In genomic region chr3:43221076-43221475, GRCh38 we compare ENCODE assay signal across 21 cellular contexts.
DNase-seq lines count a peak whose midpoint lies in the region; ATAC-seq and TF ChIP-seq lines count a peak whose summit lies in the region.
"Had no signal": no experiment of that assay in that cellular context is flagged by ENCODE, and none has a peak within 500 bp of the region (broad histone marks: within the 10 kb centered on the region; RNA-seq: fewer than 3 reads in every experiment).

No MANE protein-coding gene starts in this region.

- no peak for ATAC-seq in effector memory CD8-positive, alpha-beta T cell (replicated peaks)
- ATAC-seq: HepG2, K562, SK-N-SH treated with all-trans-retinoic acid at 6 μM for 48 hours had no signal

- peak overlapping the region in 4 of 7 donors; percentile 38 to 57 (median 46) for H3K27ac Mint-ChIP-seq in CD4-positive, alpha-beta memory T cell
- peak overlapping the region; percentile 20 to 81 for H3K27ac Mint-ChIP-seq in effector memory CD8-positive, alpha-beta T cell
- peak overlapping the region; percentile 55 for H3K27ac Mint-ChIP-seq in nephron progenitor cell

- H3K27ac ChIP-seq in CD4-positive, alpha-beta memory T cell (ENCODE audit: low read depth, low read length), result no peak overlapping the region
- H3K27ac ChIP-seq: BLaER1 treated with 17β-estradiol and CSF1 and Interleukin-3, amounts not matched to agents 10 nM and 100 nM; HL-60; Peyer's patch had no signal

- no peaks in the 10 kb centered on the region for H3K9me3 ChIP-seq in CD4-positive, alpha-beta memory T cell (ENCODE audit: control insufficient read depth in 1 of 2, low read length in 2 of 2)
- H3K9me3 ChIP-seq: MG63, Peyer's patch had no signal

- peaks cover 47 to 76% (median 63%) of the 10 kb centered on the region in 4 donors for H3K4me1 Mint-ChIP-seq in CD4-positive, alpha-beta memory T cell
- peaks cover 27 to 28% of the 10 kb centered on the region in 2 donors for H3K4me1 Mint-ChIP-seq in effector memory CD8-positive, alpha-beta T cell (ENCODE audit: low read depth in 2 of 2)
- H3K4me1 Mint-ChIP-seq in nephron progenitor cell, result peaks cover 19% of the 10 kb centered on the region

- POLR2A ChIA-PET in CD4-positive, alpha-beta memory T cell (lab: Charles Lee; ENCODE audit: partially characterized antibody), result interaction anchor here (0.7 to 1.5 kb wide), 3 partner anchors 46 to 87 kb away, joined by 3 to 4 read pairs (median 3); no protein-coding TSS in a partner anchor

- no peak for TF ChIP-seq CTCF in nephron progenitor cell (IDR thresholded peaks at IDR 0.05)

- intact Hi-C loops in CD4-positive, alpha-beta memory T cell (cut with micrococcal nuclease), result loop anchor here (5.0 kb wide), 2 partner anchors 39 to 976 kb away; no protein-coding TSS in a partner anchor

- H3K36me3 Mint-ChIP-seq in CD4-positive, alpha-beta memory T cell, result no peaks in the 10 kb centered on the region
- no peaks in the 10 kb centered on the region for H3K36me3 Mint-ChIP-seq in effector memory CD8-positive, alpha-beta T cell (ENCODE audit: insufficient read depth)
- no peaks in the 10 kb centered on the region for H3K36me3 Mint-ChIP-seq in nephron progenitor cell (ENCODE audit: low read depth)

- DNase-seq in DMS79 treated with DMSO at 0.1 percent for 48 hours (lab: John Stamatoyannopoulos, UW) (peak; percentile 14), DMS79 (lab: John Stamatoyannopoulos, UW) (no peak), nephron progenitor cell (no peak), mesenteric fat pad (ENCODE audit: low spot score) (no peak), DMS153 treated with DMSO at 0.1 percent for 48 hours (lab: John Stamatoyannopoulos, UW; ENCODE audit: unreplicated experiment) (no peak)
- DNase-seq in CD4-positive, alpha-beta memory T cell, result no peak
- no peak for DNase-seq in effector memory CD8-positive, alpha-beta T cell
- DNase-seq: 8988T, DND-41, GOT3, HCEC 1CT, MG63, NCI-H1417 treated with DMSO at 0.1 percent for 48 hours, NCI-H187, NCI-H774, Peyer's patch had no signal

- peaks cover 0 to 2% (median 0%) of the 10 kb centered on the region in 8 donors for H3K9me3 Mint-ChIP-seq in CD4-positive, alpha-beta memory T cell
- H3K9me3 Mint-ChIP-seq in effector memory CD8-positive, alpha-beta T cell, result no peaks in the 10 kb centered on the region
- peaks cover 46% of the 10 kb centered on the region for H3K9me3 Mint-ChIP-seq in nephron progenitor cell

- H3K4me3 ChIP-seq in CD4-positive, alpha-beta memory T cell (ENCODE audit: low read length in 2 of 2), result no peak overlapping the region
- H3K4me3 ChIP-seq: BLaER1 treated with 17β-estradiol and CSF1 and Interleukin-3, amounts not matched to agents 10 nM and 100 nM; K562; MG63; Peyer's patch had no signal

- peaks cover 52% of the 10 kb centered on the region for H3K4me1 ChIP-seq in CD4-positive, alpha-beta memory T cell (ENCODE audit: insufficient read depth, low read length)
- H3K4me1 ChIP-seq: BLaER1 treated with 17β-estradiol and CSF1 and Interleukin-3, amounts not matched to agents 10 nM and 100 nM; Peyer's patch had no signal

- no peaks in the 10 kb centered on the region for H3K27me3 ChIP-seq in CD4-positive, alpha-beta memory T cell (ENCODE audit: insufficient read depth, low read length)
- H3K27me3 ChIP-seq: BLaER1 treated with 17β-estradiol and CSF1 and Interleukin-3, amounts not matched to agents 10 nM and 100 nM; MG63; Peyer's patch had no signal

- H3K36me3 ChIP-seq in CD4-positive, alpha-beta memory T cell (ENCODE audit: insufficient read depth, low read length), result no peaks in the 10 kb centered on the region
- H3K36me3 ChIP-seq: BLaER1 treated with 17β-estradiol and CSF1 and Interleukin-3, amounts not matched to agents 10 nM and 100 nM; MG63; Peyer's patch had no signal

- CTCF ChIA-PET in CD4-positive, alpha-beta memory T cell (lab: Charles Lee; ENCODE audit: partially characterized antibody), result interaction anchor here (4.1 to 5.1 kb wide), 2 partner anchors 58 to 157 kb away, joined by 26 to 42 read pairs; no protein-coding TSS in a partner anchor

- H3K4me3 Mint-ChIP-seq in CD4-positive, alpha-beta memory T cell, result peak overlapping the region in 4 of 8 donors; percentile 1 to 39 (median 27)
- no peak overlapping the region for H3K4me3 Mint-ChIP-seq in effector memory CD8-positive, alpha-beta T cell
- peak overlapping the region; percentile 37 for H3K4me3 Mint-ChIP-seq in nephron progenitor cell

- H3K27me3 Mint-ChIP-seq in CD4-positive, alpha-beta memory T cell, result no peaks in the 10 kb centered on the region
- no peaks in the 10 kb centered on the region for H3K27me3 Mint-ChIP-seq in effector memory CD8-positive, alpha-beta T cell
- peaks cover 12% of the 10 kb centered on the region for H3K27me3 Mint-ChIP-seq in nephron progenitor cell (ENCODE audit: low read depth, poor library complexity)
